In genomic region chr2:174561283-174562275, GRCh38 we compare ENCODE assay signal across 11 cellular contexts. TPM values are rescaled to one million over a fixed set of nuclear protein-coding genes. Genes with fewer than 3 reads are reported as not detected.
DNase-seq lines count a peak whose midpoint lies in the region; ATAC-seq and TF ChIP-seq lines count a peak whose summit lies in the region.
"Had no signal": no experiment of that assay in that cellular context is flagged by ENCODE, and none has a peak within 500 bp of the region (broad histone marks: within the 10 kb centered on the region; RNA-seq: fewer than 3 reads in every experiment).

No MANE protein-coding gene starts in this region.

- in situ Hi-C loops in transverse colon (cut with MboI; ENCODE audit: low pct_ligation_motif_present in 1 of 4, low pct_unique_long_range_greater_than_20kb in 1 of 4, low sequenced_read_pairs in 3 of 4), result no loop called here

- no peak for ATAC-seq in activated CD8-positive, alpha-beta T cell treated with anti-CD3 and anti-CD28 coated beads for 36 hours
- no peak for ATAC-seq in activated CD8-positive, alpha-beta T cell treated with anti-CD3 and anti-CD28 coated beads, Interleukin-2, amount 10 ng/mL, durations not matched to agents 7 days and 5 days
- ATAC-seq in memory B cell (ENCODE audit: low read depth), result no peak
- ATAC-seq in GM21515 (IDR thresholded peaks at IDR 0.05; ENCODE audit: unreplicated experiment), result no peak

- peaks cover 18% of the 10 kb centered on the region for H3K4me1 Mint-ChIP-seq in activated CD8-positive, alpha-beta T cell treated with anti-CD3 and anti-CD28 coated beads for 36 hours (ENCODE audit: low read depth)
- no peaks in the 10 kb centered on the region for H3K4me1 Mint-ChIP-seq in activated CD8-positive, alpha-beta T cell treated with anti-CD3 and anti-CD28 coated beads, Interleukin-2, amount 10 ng/mL, durations not matched to agents 7 days and 5 days (ENCODE audit: low read depth)
- no peaks in the 10 kb centered on the region for H3K4me1 Mint-ChIP-seq in dendritic cell treated with granulocyte-macrophage colony-stimulating factor and Interleukin-4, amounts not matched to agents 40 ng/mL and 50 ng/mL, for 4 days (ENCODE audit: low read depth)
- no peaks in the 10 kb centered on the region for H3K4me1 Mint-ChIP-seq in memory B cell

- peak overlapping the region; percentile 16 to 53 (median 40) for H3K27ac ChIP-seq in transverse colon

- TF ChIP-seq POLR2A in transverse colon (IDR thresholded peaks at IDR 0.05), result no peak

- H3K9me3 Mint-ChIP-seq in activated CD8-positive, alpha-beta T cell treated with anti-CD3 and anti-CD28 coated beads for 36 hours, result no peaks in the 10 kb centered on the region
- no peaks in the 10 kb centered on the region for H3K9me3 Mint-ChIP-seq in activated CD8-positive, alpha-beta T cell treated with anti-CD3 and anti-CD28 coated beads, Interleukin-2, amount 10 ng/mL, durations not matched to agents 7 days and 5 days (ENCODE audit: insufficient read depth)
- no peaks in the 10 kb centered on the region for H3K9me3 Mint-ChIP-seq in dendritic cell treated with granulocyte-macrophage colony-stimulating factor and Interleukin-4, amounts not matched to agents 40 ng/mL and 50 ng/mL, for 4 days
- no peaks in the 10 kb centered on the region for H3K9me3 Mint-ChIP-seq in memory B cell

- intact Hi-C loops in activated CD8-positive, alpha-beta T cell treated with anti-CD3 and anti-CD28 coated beads for 36 hours (cut with micrococcal nuclease), result no loop called here
- intact Hi-C loops in dendritic cell treated with granulocyte-macrophage colony-stimulating factor and Interleukin-4, amounts not matched to agents 40 ng/mL and 50 ng/mL, for 4 days (cut with micrococcal nuclease), result no loop called here
- intact Hi-C loops in transverse colon (cut with DNase I; ENCODE audit: low total_unique reads), result no loop called here

- no peak overlapping the region for H3K4me3 Mint-ChIP-seq in activated CD8-positive, alpha-beta T cell treated with anti-CD3 and anti-CD28 coated beads for 36 hours
- no peak overlapping the region for H3K4me3 Mint-ChIP-seq in activated CD8-positive, alpha-beta T cell treated with anti-CD3 and anti-CD28 coated beads, Interleukin-2, amount 10 ng/mL, durations not matched to agents 7 days and 5 days
- H3K4me3 Mint-ChIP-seq in dendritic cell treated with granulocyte-macrophage colony-stimulating factor and Interleukin-4, amounts not matched to agents 40 ng/mL and 50 ng/mL, for 4 days, result no peak overlapping the region
- no peak overlapping the region for H3K4me3 Mint-ChIP-seq in memory B cell

- peaks cover 0 to 8% (median 0%) of the 10 kb centered on the region in 4 donors for H3K36me3 ChIP-seq in transverse colon

- no peaks in the 10 kb centered on the region for H3K9me3 ChIP-seq in transverse colon

- POLR2A ChIA-PET in activated CD8-positive, alpha-beta T cell treated with anti-CD3 and anti-CD28 coated beads for 36 hours (lab: Charles Lee), result interaction anchor here (0.7 to 2.1 kb wide), 5 partner anchors 34 to 121 kb away, joined by 3 to 9 read pairs (median 3); partner anchors contain the start of gene WIPF1
- POLR2A ChIA-PET in activated CD8-positive, alpha-beta T cell treated with anti-CD3 and anti-CD28 coated beads, Interleukin-2, amount 10 ng/mL, durations not matched to agents 7 days and 5 days (lab: Charles Lee), result interaction anchor here (0.6 to 0.9 kb wide), 4 partner anchors 9 to 150 kb away, joined by 3 to 4 read pairs (median 3); no protein-coding TSS in a partner anchor

- no peak overlapping the region for H3K4me3 ChIP-seq in transverse colon
- H3K4me3 ChIP-seq: skin epidermis had no signal

- no peaks in the 10 kb centered on the region for H3K27me3 ChIP-seq in transverse colon

- TF ChIP-seq EP300 in transverse colon (IDR thresholded peaks at IDR 0.05; ENCODE audit: low read depth), result no peak

- no peak for DNase-seq in activated CD8-positive, alpha-beta T cell treated with anti-CD3 and anti-CD28 coated beads for 36 hours
- DNase-seq in activated CD8-positive, alpha-beta T cell treated with anti-CD3 and anti-CD28 coated beads, Interleukin-2, amount 10 ng/mL, durations not matched to agents 7 days and 5 days, result no peak
- DNase-seq in memory B cell (ENCODE audit: low spot score in 2 of 2) (no peak), transverse colon (peak; percentile 42), hepatic stellate cell (ENCODE audit: low spot score) (no peak), HuH-7 (ENCODE audit: low spot score) (no peak)
- DNase-seq: Calu3, NCI-H526 treated with DMSO at 0.1 percent for 48 hours had no signal

- peak overlapping the region; percentile 56 for H3K27ac Mint-ChIP-seq in activated CD8-positive, alpha-beta T cell treated with anti-CD3 and anti-CD28 coated beads for 36 hours
- no peak overlapping the region for H3K27ac Mint-ChIP-seq in activated CD8-positive, alpha-beta T cell treated with anti-CD3 and anti-CD28 coated beads, Interleukin-2, amount 10 ng/mL, durations not matched to agents 7 days and 5 days
- H3K27ac Mint-ChIP-seq in dendritic cell treated with granulocyte-macrophage colony-stimulating factor and Interleukin-4, amounts not matched to agents 40 ng/mL and 50 ng/mL, for 4 days, result peak overlapping the region; percentile 9
- peak overlapping the region; percentile 41 for H3K27ac Mint-ChIP-seq in memory B cell

- no peaks in the 10 kb centered on the region for H3K27me3 Mint-ChIP-seq in activated CD8-positive, alpha-beta T cell treated with anti-CD3 and anti-CD28 coated beads for 36 hours
- no peaks in the 10 kb centered on the region for H3K27me3 Mint-ChIP-seq in activated CD8-positive, alpha-beta T cell treated with anti-CD3 and anti-CD28 coated beads, Interleukin-2, amount 10 ng/mL, durations not matched to agents 7 days and 5 days (ENCODE audit: low read depth)
- H3K27me3 Mint-ChIP-seq in dendritic cell treated with granulocyte-macrophage colony-stimulating factor and Interleukin-4, amounts not matched to agents 40 ng/mL and 50 ng/mL, for 4 days, result no peaks in the 10 kb centered on the region
- H3K27me3 Mint-ChIP-seq in memory B cell, result no peaks in the 10 kb centered on the region

- TF ChIP-seq CTCF in activated CD8-positive, alpha-beta T cell treated with anti-CD3 and anti-CD28 coated beads for 36 hours (IDR thresholded peaks at IDR 0.05), result no peak
- no peak for TF ChIP-seq CTCF in transverse colon (IDR thresholded peaks at IDR 0.05)

- 56 to 67% methylated on average over 6 to 11 of the region's 11 CpGs for WGBS in transverse colon (ENCODE audit: low coverage in 1 of 2), 2 donors

- peaks cover 0 to 12% (median 0%) of the 10 kb centered on the region in 4 donors for H3K4me1 ChIP-seq in transverse colon

- H3K36me3 Mint-ChIP-seq in activated CD8-positive, alpha-beta T cell treated with anti-CD3 and anti-CD28 coated beads for 36 hours (ENCODE audit: low read depth), result peaks cover 44% of the 10 kb centered on the region
- H3K36me3 Mint-ChIP-seq in activated CD8-positive, alpha-beta T cell treated with anti-CD3 and anti-CD28 coated beads, Interleukin-2, amount 10 ng/mL, durations not matched to agents 7 days and 5 days (ENCODE audit: low read depth), result peaks cover 59% of the 10 kb centered on the region
- H3K36me3 Mint-ChIP-seq in dendritic cell treated with granulocyte-macrophage colony-stimulating factor and Interleukin-4, amounts not matched to agents 40 ng/mL and 50 ng/mL, for 4 days (ENCODE audit: low read depth), result peaks cover 82% of the 10 kb centered on the region
- H3K36me3 Mint-ChIP-seq in memory B cell, result peaks cover 24% of the 10 kb centered on the region

- CTCF ChIA-PET in activated CD8-positive, alpha-beta T cell treated with anti-CD3 and anti-CD28 coated beads for 36 hours (lab: Charles Lee), result interaction anchor here (0.6 to 3.9 kb wide), 11 partner anchors 11 to 138 kb away, joined by 3 to 16 read pairs (median 4); no protein-coding TSS in a partner anchor
- CTCF ChIA-PET in activated CD8-positive, alpha-beta T cell treated with anti-CD3 and anti-CD28 coated beads, Interleukin-2, amount 10 ng/mL, durations not matched to agents 7 days and 5 days (lab: Charles Lee), result interaction anchor here (0.9 to 2.9 kb wide), 7 partner anchors 12 to 135 kb away, joined by 3 to 10 read pairs (median 3); no protein-coding TSS in a partner anchor

RNA-seq across cellular contexts. Expression of gene WIPF1, which starts 36.0 kb away (rescaled TPM):
- total RNA-seq in activated CD8-positive, alpha-beta T cell treated with anti-CD3 and anti-CD28 coated beads for 36 hours, result 100 to 1,000 TPM; 361 to 365 TPM
- 100 to 1,000 TPM; 357 to 390 TPM for total RNA-seq in activated CD8-positive, alpha-beta T cell treated with anti-CD3 and anti-CD28 coated beads, Interleukin-2, amount 10 ng/mL, durations not matched to agents 7 days and 5 days
- 10 to 100 TPM in 3 of 4 donors, 1 to 10 TPM in 1; 8.5 to 32.6 (median 16.1) TPM for total RNA-seq in transverse colon

Comparison
In these comparisons a context has a peak if more than half of its experiments do, and no peak if none do; other contexts are left out.
1. RNA of gene WIPF1, which starts 36.0 kb away (total RNA-seq): 357 to 390 TPM in activated CD8-positive, alpha-beta T cell treated with anti-CD3 and anti-CD28 coated beads, Interleukin-2, amount 10 ng/mL, durations not matched to agents 7 days and 5 days and 361 to 365 TPM in activated CD8-positive, alpha-beta T cell treated with anti-CD3 and anti-CD28 coated beads for 36 hours; 8.5 to 32.6 TPM in transverse colon; every median in the first group is over 10 times any median in the second.